In the genomic region with DNA sequence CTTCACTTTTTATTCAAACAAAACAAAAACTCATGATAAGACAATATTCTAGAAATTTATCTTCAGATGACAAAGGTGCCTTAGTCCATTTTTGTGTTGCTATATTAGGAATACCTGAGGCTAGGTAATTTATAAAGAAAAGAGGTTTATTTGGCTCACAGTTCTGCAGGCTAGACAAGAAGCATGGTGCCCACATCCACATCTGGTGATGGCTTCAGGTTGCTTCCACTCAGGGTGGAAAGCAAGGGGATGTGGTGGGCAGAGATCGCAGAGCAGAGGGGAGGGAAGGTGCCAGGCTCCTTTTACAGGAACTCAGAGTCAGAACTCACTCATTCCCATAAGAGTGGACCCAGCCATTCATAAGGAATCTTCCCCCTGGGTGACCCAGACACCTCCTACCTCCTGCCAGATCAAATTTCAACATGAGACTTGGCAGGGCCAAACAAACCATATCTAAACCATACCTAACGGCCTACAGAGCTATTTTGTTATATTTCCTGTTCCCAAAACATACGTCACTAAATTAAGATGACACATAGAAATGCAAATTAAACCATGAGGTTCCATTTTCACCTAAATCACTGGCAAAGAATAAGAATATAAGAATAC, we compare ENCODE assay signal across 25 cellular contexts. TPM values are rescaled to one million over a fixed set of nuclear protein-coding genes. Genes with fewer than 3 reads are reported as not detected.
DNase-seq lines count a peak whose midpoint lies in the region; ATAC-seq, FAIRE-seq and TF ChIP-seq lines count a peak whose summit lies in the region.
"Had no signal": no experiment of that assay in that cellular context is flagged by ENCODE, and none has a peak within 500 bp of the region (broad histone marks: within the 10 kb centered on the region; RNA-seq: fewer than 3 reads in every experiment).

No MANE protein-coding gene starts in this region.

- H3K27me3 ChIP-seq in bronchial epithelial cell (ENCODE audit: control insufficient read depth, insufficient read depth, low read length), result no peaks in the 10 kb centered on the region
- H3K27me3 ChIP-seq: heart left ventricle, right atrium auricular region, SJSA1, transverse colon had no signal

- no peak for TF ChIP-seq CTCF in bronchial epithelial cell (IDR thresholded peaks at IDR 0.05; ENCODE audit: insufficient read depth, low read length, severe bottlenecking)

- no peak overlapping the region for H3K4me3 ChIP-seq in bronchial epithelial cell (ENCODE audit: low read depth, low read length)
- H3K4me3 ChIP-seq: heart left ventricle, lung, right atrium auricular region, SJSA1, transverse colon had no signal

- no peaks in the 10 kb centered on the region for H3K36me3 ChIP-seq in bronchial epithelial cell (ENCODE audit: control insufficient read depth, insufficient read depth, low read length)
- H3K36me3 ChIP-seq: heart left ventricle, right atrium auricular region, transverse colon had no signal

- peak; percentile 20 for DNase-seq in ELR (ENCODE audit: low read depth)
- peak; percentile 51 for DNase-seq in NCI-H226
- peak; percentile 18 for DNase-seq in bronchial epithelial cell (ENCODE audit: low read depth)
- peak; percentile 81 for DNase-seq in iris pigment epithelial cell (ENCODE audit: low read depth)
- no peak for DNase-seq in UCSD-AML1 (lab: John Stamatoyannopoulos, UW; ENCODE audit: unreplicated experiment)
- DNase-seq: activated CD4-positive, alpha-beta T cell treated with anti-CD3 and anti-CD28 coated beads for 1 hour; activated T-cell treated with anti-CD3 and anti-CD28 coated beads for 4 hours; aorta; GDM1; heart left ventricle; HFFc6; Kasumi-1; NCI-H1048; NCI-H187 treated with DMSO at 0.1 percent for 48 hours; NCI-H345; NCI-H748 treated with DMSO at 0.1 percent for 48 hours; RPMI8226; T-helper 1 cell; transverse colon had no signal

- no peak for ATAC-seq in GM21717 (IDR thresholded peaks at IDR 0.05; ENCODE audit: unreplicated experiment)
- no peak for ATAC-seq in HG03097 (IDR thresholded peaks at IDR 0.05; ENCODE audit: low FRiP score, unreplicated experiment)
- no peak for ATAC-seq in GM19035 (IDR thresholded peaks at IDR 0.05; ENCODE audit: unreplicated experiment)
- ATAC-seq: heart left ventricle had no signal

- FAIRE-seq in bronchial epithelial cell (lab: Jason Lieb, UNC), result no peak

RNA-seq across cellular contexts. Expression of gene ABHD12, which starts 26.4 kb away (rescaled TPM):
- total RNA-seq in bronchial epithelial cell, result 21.6 and 33.0 TPM in 2 replicates

RNA-seq across cellular contexts. Expression of gene GINS1, which starts 43.2 kb away (rescaled TPM):
- 1.1 and 1.4 TPM in 2 replicates for total RNA-seq in bronchial epithelial cell
